In the genomic region with DNA sequence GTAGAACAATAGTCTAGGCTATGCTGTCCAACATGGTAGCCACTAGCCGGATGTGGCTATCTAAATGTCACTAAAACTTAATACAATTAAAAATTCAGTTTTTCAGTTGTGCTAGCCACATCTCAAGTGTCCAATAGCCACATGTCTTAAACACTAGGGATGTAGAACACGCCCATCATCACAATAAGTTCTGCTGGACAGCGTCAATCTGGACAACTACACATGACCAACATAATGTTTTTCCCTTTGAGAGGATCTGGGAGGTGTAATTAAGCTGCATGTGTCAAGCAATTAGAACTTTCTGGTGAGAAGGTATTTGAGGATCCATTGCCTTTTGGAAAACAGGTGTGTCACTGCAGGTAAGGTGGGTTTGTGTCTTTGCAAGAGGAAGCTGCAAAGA, we compare ENCODE assay signal across 23 cellular contexts.
DNase-seq lines count a peak whose midpoint lies in the region; ATAC-seq, FAIRE-seq and TF ChIP-seq lines count a peak whose summit lies in the region.
"Had no signal": no experiment of that assay in that cellular context is flagged by ENCODE, and none has a peak within 500 bp of the region (broad histone marks: within the 10 kb centered on the region; RNA-seq: fewer than 3 reads in every experiment).

No MANE protein-coding gene starts in this region.

- POLR2A ChIA-PET in A549 (lab: Yijun Ruan, JAX), result no interaction called here

- TF ChIP-seq POLR2A in A549 (IDR thresholded peaks at IDR 0.05; ENCODE audit: low read length), result no peak

- WGBS in A549 (ENCODE audit: missing lambda C conversion rate), result 0% methylated on average over 3 of the region's 3 CpGs

- TF ChIP-seq RAD21 in A549 (conservative IDR thresholded peaks at IDR 0.05 in 1 of 2, IDR thresholded peaks at IDR 0.05 in 1 of 2), result no peak

- H3K4me1 ChIP-seq in A549, result no peaks in the 10 kb centered on the region
- H3K4me1 ChIP-seq: BLaER1 treated with 17β-estradiol and CSF1 and Interleukin-3, amounts not matched to agents 10 nM and 100 nM; Caco-2 had no signal

- no peak overlapping the region for H3K4me3 ChIP-seq in A549
- H3K4me3 ChIP-seq: BLaER1 treated with 17β-estradiol and CSF1 and Interleukin-3, amounts not matched to agents 10 nM and 100 nM; GM12878 had no signal

- FAIRE-seq in A549 (lab: Jason Lieb, UNC), result no peak
- FAIRE-seq in HTR-8/SVneo (lab: Jason Lieb, UNC), result peak; percentile 31
- FAIRE-seq: A204.1, D721Med, GM12878, GM12892, GM18507 had no signal

- no peak for ATAC-seq in A549
- ATAC-seq: CD8-positive, alpha-beta T cell; GM12878 had no signal

- no peak overlapping the region for H3K27ac ChIP-seq in A549
- H3K27ac ChIP-seq: BLaER1 treated with 17β-estradiol and CSF1 and Interleukin-3, amounts not matched to agents 10 nM and 100 nM; C4-2B had no signal

- TF ChIP-seq EP300 in A549 (IDR thresholded peaks at IDR 0.05), result no peak

- no peak overlapping the region for H3K4me2 ChIP-seq in A549
- H3K4me2 ChIP-seq: BLaER1 treated with 17β-estradiol and CSF1 and Interleukin-3, amounts not matched to agents 10 nM and 100 nM had no signal

- no peaks in the 10 kb centered on the region for H3K9me3 ChIP-seq in A549
- H3K9me3 ChIP-seq: BLaER1 treated with 17β-estradiol and CSF1 and Interleukin-3, amounts not matched to agents 10 nM and 100 nM; Caco-2 had no signal

- no peak for DNase-seq in A549 (ENCODE audit: low read depth in 1 of 2, low spot score in 1 of 2)
- no peak for DNase-seq in HTR-8/SVneo (ENCODE audit: insufficient read length, low spot score)
- DNase-seq in amniotic epithelial cell (ENCODE audit: low read depth), result peak; percentile 6
- no peak for DNase-seq in DMS153 (lab: John Stamatoyannopoulos, UW)
- no peak for DNase-seq in NCI-H510A treated with DMSO at 0.1 percent for 48 hours (lab: John Stamatoyannopoulos, UW)
- DNase-seq: 8988T; AML-193; Caco-2; Calu3; CD4-positive, alpha-beta T cell; CD8-positive, alpha-beta T cell; DMS53; DMS79; DND-41; EL; GDM1 had no signal

- no peak for TF ChIP-seq CTCF in A549 (IDR thresholded peaks at IDR 0.05)

- CTCF ChIA-PET in A549 (lab: Yijun Ruan, JAX), result interaction anchor here (1.2 kb wide), 1 partner anchor 318 kb away, joined by 3 read pairs; no protein-coding TSS in a partner anchor

TF ChIP-seq in A549, 52 proteins besides CTCF, POLR2A, EP300 and RAD21:
- no peak for TF ChIP-seq SREBF2 (IDR thresholded peaks at IDR 0.05)
- TF ChIP-seq KDM1A (IDR thresholded peaks at IDR 0.05; ENCODE audit: low read depth), result no peak
- TF ChIP-seq PHF8 (IDR thresholded peaks at IDR 0.05; ENCODE audit: borderline replicate concordance, low read depth), result no peak
- peak; percentile 29; the same call in 1 of the 2 replicates for TF ChIP-seq REST (IDR thresholded peaks at IDR 0.05)
- TF ChIP-seq NR3C1 (IDR thresholded peaks at IDR 0.05), result no peak
- no peak for TF ChIP-seq E2F6 (IDR thresholded peaks at IDR 0.05; ENCODE audit: borderline replicate concordance, low read depth)
- no peak for TF ChIP-seq HEYL (CRISPR knock-in tag; IDR thresholded peaks at IDR 0.05)
- no peak for TF ChIP-seq MYC (IDR thresholded peaks at IDR 0.05; ENCODE audit: borderline replicate concordance, low read length)
